In the genomic region with DNA sequence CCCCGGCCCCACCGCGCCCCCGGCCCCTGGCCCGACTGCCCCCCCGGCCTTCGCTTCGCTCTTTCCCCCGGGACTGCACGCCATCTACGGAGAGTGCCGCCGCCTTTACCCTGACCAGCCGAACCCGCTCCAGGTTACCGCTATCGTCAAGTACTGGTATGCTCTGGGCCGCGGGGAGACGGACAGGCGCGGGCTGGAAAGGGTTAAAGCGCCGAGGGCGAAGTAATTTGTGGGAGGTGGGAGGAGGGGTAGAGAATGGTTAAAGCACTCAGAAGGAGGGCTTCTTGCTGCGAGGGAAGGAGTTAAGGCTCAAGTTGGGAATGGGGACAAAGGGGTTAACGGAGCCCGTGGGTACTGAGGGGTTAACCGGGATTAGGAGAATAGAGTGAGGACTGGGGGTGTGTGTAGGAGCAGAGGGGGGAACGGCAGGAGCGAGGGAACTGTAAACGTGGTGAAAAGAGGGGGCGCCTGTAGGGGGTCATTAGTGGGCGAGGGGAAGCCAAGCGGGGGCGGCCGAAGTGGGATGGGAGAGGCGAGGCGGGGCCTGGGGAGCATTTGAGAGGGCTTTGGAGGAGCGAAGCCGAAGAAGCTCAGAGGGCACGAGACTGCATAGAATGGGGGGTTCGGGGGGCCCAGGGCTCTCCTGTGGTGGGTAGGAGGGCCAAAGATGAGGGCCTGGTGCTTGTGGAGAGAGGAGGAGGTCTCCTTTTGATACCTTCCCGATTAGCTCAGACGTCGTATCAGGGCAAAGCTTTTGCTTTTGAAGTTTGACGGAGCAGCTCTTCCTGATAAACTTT, we compare ENCODE assay signal across 1 cellular context.
TF ChIP-seq lines count a peak whose summit lies in the region.

No MANE protein-coding gene starts in this region.

TF ChIP-seq in HEK293, 187 proteins besides CTCF, POLR2A, EP300 and RAD21 (continued from another document and continues in another):
- TF ChIP-seq, protein P1, sequence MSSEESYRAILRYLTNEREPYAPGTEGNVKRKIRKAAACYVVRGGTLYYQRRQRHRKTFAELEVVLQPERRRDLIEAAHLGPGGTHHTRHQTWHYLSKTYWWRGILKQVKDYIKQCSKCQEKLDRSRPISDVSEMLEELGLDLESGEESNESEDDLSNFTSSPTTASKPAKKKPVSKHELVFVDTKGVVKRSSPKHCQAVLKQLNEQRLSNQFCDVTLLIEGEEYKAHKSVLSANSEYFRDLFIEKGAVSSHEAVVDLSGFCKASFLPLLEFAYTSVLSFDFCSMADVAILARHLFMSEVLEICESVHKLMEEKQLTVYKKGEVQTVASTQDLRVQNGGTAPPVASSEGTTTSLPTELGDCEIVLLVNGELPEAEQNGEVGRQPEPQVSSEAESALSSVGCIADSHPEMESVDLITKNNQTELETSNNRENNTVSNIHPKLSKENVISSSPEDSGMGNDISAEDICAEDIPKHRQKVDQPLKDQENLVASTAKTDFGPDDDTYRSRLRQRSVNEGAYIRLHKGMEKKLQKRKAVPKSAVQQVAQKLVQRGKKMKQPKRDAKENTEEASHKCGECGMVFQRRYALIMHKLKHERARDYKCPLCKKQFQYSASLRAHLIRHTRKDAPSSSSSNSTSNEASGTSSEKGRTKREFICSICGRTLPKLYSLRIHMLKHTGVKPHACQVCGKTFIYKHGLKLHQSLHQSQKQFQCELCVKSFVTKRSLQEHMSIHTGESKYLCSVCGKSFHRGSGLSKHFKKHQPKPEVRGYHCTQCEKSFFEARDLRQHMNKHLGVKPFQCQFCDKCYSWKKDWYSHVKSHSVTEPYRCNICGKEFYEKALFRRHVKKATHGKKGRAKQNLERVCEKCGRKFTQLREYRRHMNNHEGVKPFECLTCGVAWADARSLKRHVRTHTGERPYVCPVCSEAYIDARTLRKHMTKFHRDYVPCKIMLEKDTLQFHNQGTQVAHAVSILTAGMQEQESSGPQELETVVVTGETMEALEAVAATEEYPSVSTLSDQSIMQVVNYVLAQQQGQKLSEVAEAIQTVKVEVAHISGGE (tag by site-specific recombination; conservative IDR thresholded peaks at IDR 0.05; ENCODE audit: low read depth): peak; percentile 53
- TF ChIP-seq ZNF624 (tag by site-specific recombination; IDR thresholded peaks at IDR 0.05): peak; percentile 87
- TF ChIP-seq IKZF3 (tag by site-specific recombination; IDR thresholded peaks at IDR 0.05): no peak
- no peak for TF ChIP-seq ZNF837 (tag by site-specific recombination; IDR thresholded peaks at IDR 0.05)
- TF ChIP-seq ZNF768 (tag by site-specific recombination; IDR thresholded peaks at IDR 0.05): no peak
- TF ChIP-seq KLF8 (tag by site-specific recombination; IDR thresholded peaks at IDR 0.05): peak; percentile 73
- TF ChIP-seq ZNF202 (tag by site-specific recombination; IDR thresholded peaks at IDR 0.05; ENCODE audit: borderline replicate concordance): no peak
- peak; percentile 45; the same call in 1 of the 2 replicates for TF ChIP-seq BCL11A (tag by site-specific recombination; IDR thresholded peaks at IDR 0.05; ENCODE audit: low read depth)
- TF ChIP-seq, protein P2, sequence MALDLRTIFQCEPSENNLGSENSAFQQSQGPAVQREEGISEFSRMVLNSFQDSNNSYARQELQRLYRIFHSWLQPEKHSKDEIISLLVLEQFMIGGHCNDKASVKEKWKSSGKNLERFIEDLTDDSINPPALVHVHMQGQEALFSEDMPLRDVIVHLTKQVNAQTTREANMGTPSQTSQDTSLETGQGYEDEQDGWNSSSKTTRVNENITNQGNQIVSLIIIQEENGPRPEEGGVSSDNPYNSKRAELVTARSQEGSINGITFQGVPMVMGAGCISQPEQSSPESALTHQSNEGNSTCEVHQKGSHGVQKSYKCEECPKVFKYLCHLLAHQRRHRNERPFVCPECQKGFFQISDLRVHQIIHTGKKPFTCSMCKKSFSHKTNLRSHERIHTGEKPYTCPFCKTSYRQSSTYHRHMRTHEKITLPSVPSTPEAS (tag by site-specific recombination; IDR thresholded peaks at IDR 0.05): peak; percentile 67
- TF ChIP-seq, protein P3, sequence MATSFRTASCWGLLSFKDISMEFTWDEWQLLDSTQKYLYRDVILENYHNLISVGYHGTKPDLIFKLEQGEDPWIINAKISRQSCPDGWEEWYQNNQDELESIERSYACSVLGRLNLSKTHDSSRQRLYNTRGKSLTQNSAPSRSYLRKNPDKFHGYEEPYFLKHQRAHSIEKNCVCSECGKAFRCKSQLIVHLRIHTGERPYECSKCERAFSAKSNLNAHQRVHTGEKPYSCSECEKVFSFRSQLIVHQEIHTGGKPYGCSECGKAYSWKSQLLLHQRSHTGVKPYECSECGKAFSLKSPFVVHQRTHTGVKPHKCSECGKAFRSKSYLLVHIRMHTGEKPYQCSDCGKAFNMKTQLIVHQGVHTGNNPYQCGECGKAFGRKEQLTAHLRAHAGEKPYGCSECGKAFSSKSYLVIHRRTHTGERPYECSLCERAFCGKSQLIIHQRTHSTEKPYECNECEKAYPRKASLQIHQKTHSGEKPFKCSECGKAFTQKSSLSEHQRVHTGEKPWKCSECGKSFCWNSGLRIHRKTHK (tag by site-specific recombination; IDR thresholded peaks at IDR 0.05): no peak
- peak; percentile 34 for TF ChIP-seq ZBTB48 (tag by site-specific recombination; IDR thresholded peaks at IDR 0.05)
- TF ChIP-seq, protein P4, sequence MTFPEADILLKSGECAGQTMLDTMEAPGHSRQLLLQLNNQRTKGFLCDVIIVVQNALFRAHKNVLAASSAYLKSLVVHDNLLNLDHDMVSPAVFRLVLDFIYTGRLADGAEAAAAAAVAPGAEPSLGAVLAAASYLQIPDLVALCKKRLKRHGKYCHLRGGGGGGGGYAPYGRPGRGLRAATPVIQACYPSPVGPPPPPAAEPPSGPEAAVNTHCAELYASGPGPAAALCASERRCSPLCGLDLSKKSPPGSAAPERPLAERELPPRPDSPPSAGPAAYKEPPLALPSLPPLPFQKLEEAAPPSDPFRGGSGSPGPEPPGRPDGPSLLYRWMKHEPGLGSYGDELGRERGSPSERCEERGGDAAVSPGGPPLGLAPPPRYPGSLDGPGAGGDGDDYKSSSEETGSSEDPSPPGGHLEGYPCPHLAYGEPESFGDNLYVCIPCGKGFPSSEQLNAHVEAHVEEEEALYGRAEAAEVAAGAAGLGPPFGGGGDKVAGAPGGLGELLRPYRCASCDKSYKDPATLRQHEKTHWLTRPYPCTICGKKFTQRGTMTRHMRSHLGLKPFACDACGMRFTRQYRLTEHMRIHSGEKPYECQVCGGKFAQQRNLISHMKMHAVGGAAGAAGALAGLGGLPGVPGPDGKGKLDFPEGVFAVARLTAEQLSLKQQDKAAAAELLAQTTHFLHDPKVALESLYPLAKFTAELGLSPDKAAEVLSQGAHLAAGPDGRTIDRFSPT (tag by site-specific recombination; IDR thresholded peaks at IDR 0.05): no peak
- TF ChIP-seq ZFHX2 (tag by site-specific recombination; conservative IDR thresholded peaks at IDR 0.05): peak; percentile 100
- no peak for TF ChIP-seq ZNF426 (tag by site-specific recombination; IDR thresholded peaks at IDR 0.05)
- TF ChIP-seq GLI2 (tag by site-specific recombination; IDR thresholded peaks at IDR 0.05; ENCODE audit: borderline replicate concordance, low read depth): no peak
- no peak for TF ChIP-seq ZNF23 (tag by site-specific recombination; IDR thresholded peaks at IDR 0.05; ENCODE audit: borderline replicate concordance)
- no peak for TF ChIP-seq ZNF670 (tag by site-specific recombination; IDR thresholded peaks at IDR 0.05; ENCODE audit: low read depth)
- no peak for TF ChIP-seq ZNF664 (tag by site-specific recombination; IDR thresholded peaks at IDR 0.05)
- TF ChIP-seq ZNF354C (tag by site-specific recombination; IDR thresholded peaks at IDR 0.05; ENCODE audit: borderline replicate concordance, low read depth): no peak
- no peak for TF ChIP-seq ZNF596 (tag by site-specific recombination; IDR thresholded peaks at IDR 0.05)
- TF ChIP-seq ZNF600 (tag by site-specific recombination; IDR thresholded peaks at IDR 0.05): no peak
- TF ChIP-seq, protein P5, sequence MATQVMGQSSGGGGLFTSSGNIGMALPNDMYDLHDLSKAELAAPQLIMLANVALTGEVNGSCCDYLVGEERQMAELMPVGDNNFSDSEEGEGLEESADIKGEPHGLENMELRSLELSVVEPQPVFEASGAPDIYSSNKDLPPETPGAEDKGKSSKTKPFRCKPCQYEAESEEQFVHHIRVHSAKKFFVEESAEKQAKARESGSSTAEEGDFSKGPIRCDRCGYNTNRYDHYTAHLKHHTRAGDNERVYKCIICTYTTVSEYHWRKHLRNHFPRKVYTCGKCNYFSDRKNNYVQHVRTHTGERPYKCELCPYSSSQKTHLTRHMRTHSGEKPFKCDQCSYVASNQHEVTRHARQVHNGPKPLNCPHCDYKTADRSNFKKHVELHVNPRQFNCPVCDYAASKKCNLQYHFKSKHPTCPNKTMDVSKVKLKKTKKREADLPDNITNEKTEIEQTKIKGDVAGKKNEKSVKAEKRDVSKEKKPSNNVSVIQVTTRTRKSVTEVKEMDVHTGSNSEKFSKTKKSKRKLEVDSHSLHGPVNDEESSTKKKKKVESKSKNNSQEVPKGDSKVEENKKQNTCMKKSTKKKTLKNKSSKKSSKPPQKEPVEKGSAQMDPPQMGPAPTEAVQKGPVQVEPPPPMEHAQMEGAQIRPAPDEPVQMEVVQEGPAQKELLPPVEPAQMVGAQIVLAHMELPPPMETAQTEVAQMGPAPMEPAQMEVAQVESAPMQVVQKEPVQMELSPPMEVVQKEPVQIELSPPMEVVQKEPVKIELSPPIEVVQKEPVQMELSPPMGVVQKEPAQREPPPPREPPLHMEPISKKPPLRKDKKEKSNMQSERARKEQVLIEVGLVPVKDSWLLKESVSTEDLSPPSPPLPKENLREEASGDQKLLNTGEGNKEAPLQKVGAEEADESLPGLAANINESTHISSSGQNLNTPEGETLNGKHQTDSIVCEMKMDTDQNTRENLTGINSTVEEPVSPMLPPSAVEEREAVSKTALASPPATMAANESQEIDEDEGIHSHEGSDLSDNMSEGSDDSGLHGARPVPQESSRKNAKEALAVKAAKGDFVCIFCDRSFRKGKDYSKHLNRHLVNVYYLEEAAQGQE (tag by site-specific recombination; IDR thresholded peaks at IDR 0.05): peak; percentile 57; the same call in 1 of the 2 replicates
- TF ChIP-seq, protein P6, sequence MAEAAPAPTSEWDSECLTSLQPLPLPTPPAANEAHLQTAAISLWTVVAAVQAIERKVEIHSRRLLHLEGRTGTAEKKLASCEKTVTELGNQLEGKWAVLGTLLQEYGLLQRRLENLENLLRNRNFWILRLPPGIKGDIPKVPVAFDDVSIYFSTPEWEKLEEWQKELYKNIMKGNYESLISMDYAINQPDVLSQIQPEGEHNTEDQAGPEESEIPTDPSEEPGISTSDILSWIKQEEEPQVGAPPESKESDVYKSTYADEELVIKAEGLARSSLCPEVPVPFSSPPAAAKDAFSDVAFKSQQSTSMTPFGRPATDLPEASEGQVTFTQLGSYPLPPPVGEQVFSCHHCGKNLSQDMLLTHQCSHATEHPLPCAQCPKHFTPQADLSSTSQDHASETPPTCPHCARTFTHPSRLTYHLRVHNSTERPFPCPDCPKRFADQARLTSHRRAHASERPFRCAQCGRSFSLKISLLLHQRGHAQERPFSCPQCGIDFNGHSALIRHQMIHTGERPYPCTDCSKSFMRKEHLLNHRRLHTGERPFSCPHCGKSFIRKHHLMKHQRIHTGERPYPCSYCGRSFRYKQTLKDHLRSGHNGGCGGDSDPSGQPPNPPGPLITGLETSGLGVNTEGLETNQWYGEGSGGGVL (tag by site-specific recombination; IDR thresholded peaks at IDR 0.05): peak; percentile 100
- no peak for TF ChIP-seq ZNF561 (tag by site-specific recombination; IDR thresholded peaks at IDR 0.05; ENCODE audit: borderline replicate concordance)
- TF ChIP-seq, protein P7, sequence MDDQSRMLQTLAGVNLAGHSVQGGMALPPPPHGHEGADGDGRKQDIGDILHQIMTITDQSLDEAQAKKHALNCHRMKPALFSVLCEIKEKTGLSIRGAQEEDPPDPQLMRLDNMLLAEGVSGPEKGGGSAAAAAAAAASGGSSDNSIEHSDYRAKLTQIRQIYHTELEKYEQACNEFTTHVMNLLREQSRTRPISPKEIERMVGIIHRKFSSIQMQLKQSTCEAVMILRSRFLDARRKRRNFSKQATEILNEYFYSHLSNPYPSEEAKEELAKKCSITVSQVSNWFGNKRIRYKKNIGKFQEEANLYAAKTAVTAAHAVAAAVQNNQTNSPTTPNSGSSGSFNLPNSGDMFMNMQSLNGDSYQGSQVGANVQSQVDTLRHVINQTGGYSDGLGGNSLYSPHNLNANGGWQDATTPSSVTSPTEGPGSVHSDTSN (CRISPR knock-in tag; IDR thresholded peaks at IDR 0.05): no peak
- no peak for TF ChIP-seq KLF10 (tag by site-specific recombination; IDR thresholded peaks at IDR 0.05)
- TF ChIP-seq, protein P8, sequence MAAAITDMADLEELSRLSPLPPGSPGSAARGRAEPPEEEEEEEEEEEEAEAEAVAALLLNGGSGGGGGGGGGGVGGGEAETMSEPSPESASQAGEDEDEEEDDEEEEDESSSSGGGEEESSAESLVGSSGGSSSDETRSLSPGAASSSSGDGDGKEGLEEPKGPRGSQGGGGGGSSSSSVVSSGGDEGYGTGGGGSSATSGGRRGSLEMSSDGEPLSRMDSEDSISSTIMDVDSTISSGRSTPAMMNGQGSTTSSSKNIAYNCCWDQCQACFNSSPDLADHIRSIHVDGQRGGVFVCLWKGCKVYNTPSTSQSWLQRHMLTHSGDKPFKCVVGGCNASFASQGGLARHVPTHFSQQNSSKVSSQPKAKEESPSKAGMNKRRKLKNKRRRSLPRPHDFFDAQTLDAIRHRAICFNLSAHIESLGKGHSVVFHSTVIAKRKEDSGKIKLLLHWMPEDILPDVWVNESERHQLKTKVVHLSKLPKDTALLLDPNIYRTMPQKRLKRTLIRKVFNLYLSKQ (tag by site-specific recombination; IDR thresholded peaks at IDR 0.05; ENCODE audit: borderline replicate concordance): no peak
- peak; percentile 72; the same call in 1 of the 2 replicates for TF ChIP-seq ZFP37 (tag by site-specific recombination; IDR thresholded peaks at IDR 0.05)
- TF ChIP-seq ZNF629 (tag by site-specific recombination; IDR thresholded peaks at IDR 0.05): peak; percentile 28; the same call in 1 of the 2 replicates
- no peak for TF ChIP-seq ZNF112 (tag by site-specific recombination; IDR thresholded peaks at IDR 0.05)
- TF ChIP-seq YY2 (tag by site-specific recombination; IDR thresholded peaks at IDR 0.05): no peak; the same call in 1 of the 2 replicates
- no peak for TF ChIP-seq ZNF404 (tag by site-specific recombination; IDR thresholded peaks at IDR 0.05)
- TF ChIP-seq ZNF830 (tag by site-specific recombination; IDR thresholded peaks at IDR 0.05; ENCODE audit: low read depth): no peak
